In genomic region chr5:124630767-124631704, GRCh38 we compare ENCODE assay signal across 10 cellular contexts.
A peak's percentile ranks its signal among the peaks of the same experiment; 100 is the strongest.
DNase-seq lines count a peak whose midpoint lies in the region; ATAC-seq and TF ChIP-seq lines count a peak whose summit lies in the region.
"Had no signal": no experiment of that assay in that cellular context is flagged by ENCODE, and none has a peak within 500 bp of the region (broad histone marks: within the 10 kb centered on the region; RNA-seq: fewer than 3 reads in every experiment).

No MANE protein-coding gene starts in this region.

- H3K36me3 ChIP-seq in MG63 (no peaks in the 10 kb centered on the region), osteoblast (ENCODE audit: insufficient read depth, low read length) (no peaks in the 10 kb centered on the region)
- H3K36me3 ChIP-seq: SJCRH30 had no signal

- no peak overlapping the region for H2AFZ ChIP-seq in osteoblast (ENCODE audit: low read length)

- no peak overlapping the region for H3K4me3 ChIP-seq in MG63
- H3K4me3 ChIP-seq in osteoblast (ENCODE audit: insufficient read depth, low read length): no peak overlapping the region
- H3K4me3 ChIP-seq: SJCRH30 had no signal

- DNase-seq in MG63 (peak; percentile 69), osteoblast (ENCODE audit: insufficient read length, low spot score, missing footprints) (peak; percentile 69), HUDEP-2 (lab: John Stamatoyannopoulos, UW; ENCODE audit: unreplicated experiment in 76 of 76) (no peak)
- no peak for DNase-seq in activated CD8-positive, alpha-beta memory T cell treated with anti-CD3 and anti-CD28 coated beads, Interleukin-2, amount 50 U/mL, for 48 hours
- DNase-seq in activated CD4-positive, alpha-beta T cell treated with anti-CD3 and anti-CD28 coated beads, Interleukin-2, amount 50 U/mL, for 1 hour: no peak
- DNase-seq: SJCRH30; stimulated activated CD4-positive, alpha-beta T cell treated with anti-CD3 and anti-CD28 coated beads, Interleukin-4, amount 100 ng/mL, for 24 hours had no signal

- no peak overlapping the region for H3K27ac ChIP-seq in osteoblast (ENCODE audit: low read depth, low read length)
- H3K27ac ChIP-seq: SJCRH30 had no signal

- TF ChIP-seq CTCF in osteoblast (IDR thresholded peaks at IDR 0.05; ENCODE audit: extremely low read depth, low read depth, low read length): no peak

- H3K27me3 ChIP-seq in MG63 (no peaks in the 10 kb centered on the region), osteoblast (ENCODE audit: insufficient read depth, low read length) (no peaks in the 10 kb centered on the region)
- H3K27me3 ChIP-seq: SJCRH30 had no signal

- no peaks in the 10 kb centered on the region for H3K79me2 ChIP-seq in osteoblast (ENCODE audit: insufficient read depth, low read length)

- H4K20me1 ChIP-seq in osteoblast (ENCODE audit: insufficient read depth, low read length): no peaks in the 10 kb centered on the region

- H3K4me2 ChIP-seq in osteoblast (ENCODE audit: insufficient read depth, low read length): no peak overlapping the region

- H3K4me1 ChIP-seq in osteoblast (ENCODE audit: insufficient read depth, low read length): peaks cover 28% of the 10 kb centered on the region

- ATAC-seq in GM19035 (IDR thresholded peaks at IDR 0.05; ENCODE audit: unreplicated experiment) (peak; percentile 70), HG02759 (IDR thresholded peaks at IDR 0.05; ENCODE audit: unreplicated experiment) (peak; percentile 53), HG03469 (IDR thresholded peaks at IDR 0.05; ENCODE audit: unreplicated experiment) (no peak)

- H3K9me3 ChIP-seq in MG63 (no peaks in the 10 kb centered on the region), osteoblast (ENCODE audit: low read depth, low read length) (no peaks in the 10 kb centered on the region)

Comparison
In these comparisons a context has a peak if more than half of its experiments do, and no peak if none do; other contexts are left out.
1. DNase-seq: peak in MG63 (single experiment) and osteoblast (single experiment); none in activated CD8-positive, alpha-beta memory T cell treated with anti-CD3 and anti-CD28 coated beads, Interleukin-2, amount 50 U/mL, for 48 hours (single experiment), HUDEP-2 (0 of 76) and activated CD4-positive, alpha-beta T cell treated with anti-CD3 and anti-CD28 coated beads, Interleukin-2, amount 50 U/mL, for 1 hour (single experiment).